ENCODE assay signal across 17 cellular contexts in genomic region chr22:29139965-29140782, GRCh38.
DNase-seq lines count a peak whose midpoint lies in the region; ATAC-seq and TF ChIP-seq lines count a peak whose summit lies in the region.
"Had no signal": no experiment of that assay in that cellular context is flagged by ENCODE, and none has a peak within 500 bp of the region (broad histone marks: within the 10 kb centered on the region; RNA-seq: fewer than 3 reads in every experiment).

No MANE protein-coding gene starts in this region.

- no peak overlapping the region for H2BK120ac ChIP-seq in mesenchymal stem cell (ENCODE audit: low read depth, low read length)

- no peak overlapping the region for H3K18ac ChIP-seq in mesenchymal stem cell (ENCODE audit: low read depth in 1 of 2, low read length in 2 of 2)

- WGBS in mesenchymal stem cell: 77% methylated on average over 5 of the region's 8 CpGs

- H3K9me3 ChIP-seq in mesenchymal stem cell (ENCODE audit: control insufficient read depth, low read length): no peaks in the 10 kb centered on the region
- H3K9me3 ChIP-seq in vagina: no peaks in the 10 kb centered on the region
- H3K9me3 ChIP-seq: ascending aorta, esophagus squamous epithelium, neutrophil had no signal

- H3K36me3 ChIP-seq in mesenchymal stem cell (ENCODE audit: control insufficient read depth in 1 of 2, insufficient read depth in 2 of 2, low read depth in 1 of 2, low read length in 2 of 2) (peaks cover 0 to 41% of the 10 kb centered on the region in 2 experiments), vagina (peaks cover 0 to 49% of the 10 kb centered on the region in 2 donors)

- intact Hi-C loops in vagina (cut with DNase I): no loop called here

- peak; percentile 17 for DNase-seq in activated CD8-positive, alpha-beta memory T cell treated with anti-CD3 and anti-CD28 coated beads for 24 hours
- DNase-seq in activated CD8-positive, alpha-beta memory T cell treated with anti-CD3 and anti-CD28 coated beads, Interleukin-2, amount 50 U/mL, for 4 hours: no peak
- peak; percentile 91 for DNase-seq in fibroblast of pulmonary artery (ENCODE audit: low read depth)
- DNase-seq in mesenchymal stem cell: peak; percentile 49
- DNase-seq in vagina (ENCODE audit: extremely low spot score in 2 of 2): peak in 1 of 2 donors; percentile 75
- no peak for DNase-seq in GM13977 (ENCODE audit: low spot score)
- no peak for DNase-seq in epidermal melanocyte (ENCODE audit: insufficient read length, low spot score)
- DNase-seq: CD8-positive, alpha-beta T cell; esophagus squamous epithelium; Kasumi-1; NCI-H1436 treated with DMSO at 0.1 percent for 48 hours; NCI-H446; stimulated activated naive CD8-positive, alpha-beta T cell treated with anti-CD3 and anti-CD28 coated beads, Interleukin-15, Interleukin-2, amounts not matched to agents 100 U/mL and 50 U/mL, for 24 hours had no signal

- no peak overlapping the region for H4K8ac ChIP-seq in mesenchymal stem cell (ENCODE audit: low read length)

- H3K4ac ChIP-seq in mesenchymal stem cell (ENCODE audit: low read depth in 1 of 2, low read length in 2 of 2): no peak overlapping the region

- H3K27me3 ChIP-seq in mesenchymal stem cell (ENCODE audit: control insufficient read depth in 1 of 2, insufficient read depth in 1 of 2, low read length in 2 of 2) (no peaks in the 10 kb centered on the region), vagina (no peaks in the 10 kb centered on the region)
- H3K27me3 ChIP-seq: ascending aorta, esophagus squamous epithelium had no signal

- H3K4me1 ChIP-seq in mesenchymal stem cell (ENCODE audit: control insufficient read depth, insufficient read depth, low read depth, low read length): peaks cover 5% of the 10 kb centered on the region
- peaks cover 8% of the 10 kb centered on the region for H3K4me1 ChIP-seq in vagina
- H3K4me1 ChIP-seq: ascending aorta had no signal

- H3K9ac ChIP-seq in mesenchymal stem cell (ENCODE audit: low read length): peak overlapping the region; percentile 1

- TF ChIP-seq CTCF in fibroblast of pulmonary artery (IDR thresholded peaks at IDR 0.05; ENCODE audit: low read length, missing control alignments) (no peak), vagina (IDR thresholded peaks at IDR 0.05) (no peak), GM13977 (IDR thresholded peaks at IDR 0.05; ENCODE audit: extremely low read depth, insufficient read depth, missing control alignments) (no peak)

- H3K4me2 ChIP-seq in mesenchymal stem cell (ENCODE audit: low read length, poor library complexity, severe bottlenecking): no peak overlapping the region

- TF ChIP-seq POLR2A in vagina (IDR thresholded peaks at IDR 0.05): no peak

- H3K27ac ChIP-seq in mesenchymal stem cell (ENCODE audit: low read length, poor library complexity, severe bottlenecking): no peak overlapping the region
- H3K27ac ChIP-seq in vagina: peak overlapping the region; percentile 22
- H3K27ac ChIP-seq: ascending aorta, neutrophil, SK-N-MC had no signal

- H2BK12ac ChIP-seq in mesenchymal stem cell (ENCODE audit: low read length in 2 of 2): no peak overlapping the region

- H2BK15ac ChIP-seq in mesenchymal stem cell (ENCODE audit: low read depth, poor library complexity, severe bottlenecking): no peak overlapping the region

- no peak overlapping the region for H2BK5ac ChIP-seq in mesenchymal stem cell (ENCODE audit: low read depth, low read length, poor library complexity, severe bottlenecking)

- ATAC-seq in HG03135 (IDR thresholded peaks at IDR 0.05; ENCODE audit: unreplicated experiment): no peak
- ATAC-seq: CD8-positive, alpha-beta T cell; stimulated activated naive CD8-positive, alpha-beta T cell treated with anti-CD3 and anti-CD28 coated beads, Interleukin-15, Interleukin-2, amounts not matched to agents 100 U/mL and 50 U/mL, for 24 hours had no signal

- H3K14ac ChIP-seq in mesenchymal stem cell (ENCODE audit: low read length in 2 of 2): no peak overlapping the region

- no peak overlapping the region for H2AK5ac ChIP-seq in mesenchymal stem cell (ENCODE audit: low read length, severe bottlenecking)

- H3K23ac ChIP-seq in mesenchymal stem cell (ENCODE audit: low read length in 2 of 2): no peak overlapping the region

- no peak overlapping the region for H4K91ac ChIP-seq in mesenchymal stem cell (ENCODE audit: low read length)

- H3K4me3 ChIP-seq in fibroblast of pulmonary artery (replicated peaks; ENCODE audit: low read depth, low read length) (no peak overlapping the region), mesenchymal stem cell (ENCODE audit: insufficient read depth in 1 of 2, low read depth in 1 of 2, low read length in 2 of 2) (no peak overlapping the region), vagina (no peak overlapping the region)
- H3K4me3 ChIP-seq: ascending aorta, esophagus squamous epithelium, SK-N-MC had no signal

- no peaks in the 10 kb centered on the region for H3K79me1 ChIP-seq in mesenchymal stem cell (replicated peaks; ENCODE audit: low read length, poor library complexity, severe bottlenecking)

- no peak overlapping the region for H2AFZ ChIP-seq in mesenchymal stem cell (ENCODE audit: low read depth, low read length)

- in situ Hi-C loops in GM13977 (cut with MboI; ENCODE audit: low pct_unique_long_range_greater_than_20kb, low sequenced_read_pairs, unreplicated experiment): no loop called here

Comparison
In these comparisons a context has a peak if more than half of its experiments do, and no peak if none do; other contexts are left out.
1. DNase-seq: peak in activated CD8-positive, alpha-beta memory T cell treated with anti-CD3 and anti-CD28 coated beads for 24 hours (single experiment), fibroblast of pulmonary artery (single experiment) and mesenchymal stem cell (single experiment); none in activated CD8-positive, alpha-beta memory T cell treated with anti-CD3 and anti-CD28 coated beads, Interleukin-2, amount 50 U/mL, for 4 hours (single experiment), GM13977 (single experiment) and epidermal melanocyte (single experiment).